Comparison of ENCODE assay signal across 8 cellular contexts in the genomic region with DNA sequence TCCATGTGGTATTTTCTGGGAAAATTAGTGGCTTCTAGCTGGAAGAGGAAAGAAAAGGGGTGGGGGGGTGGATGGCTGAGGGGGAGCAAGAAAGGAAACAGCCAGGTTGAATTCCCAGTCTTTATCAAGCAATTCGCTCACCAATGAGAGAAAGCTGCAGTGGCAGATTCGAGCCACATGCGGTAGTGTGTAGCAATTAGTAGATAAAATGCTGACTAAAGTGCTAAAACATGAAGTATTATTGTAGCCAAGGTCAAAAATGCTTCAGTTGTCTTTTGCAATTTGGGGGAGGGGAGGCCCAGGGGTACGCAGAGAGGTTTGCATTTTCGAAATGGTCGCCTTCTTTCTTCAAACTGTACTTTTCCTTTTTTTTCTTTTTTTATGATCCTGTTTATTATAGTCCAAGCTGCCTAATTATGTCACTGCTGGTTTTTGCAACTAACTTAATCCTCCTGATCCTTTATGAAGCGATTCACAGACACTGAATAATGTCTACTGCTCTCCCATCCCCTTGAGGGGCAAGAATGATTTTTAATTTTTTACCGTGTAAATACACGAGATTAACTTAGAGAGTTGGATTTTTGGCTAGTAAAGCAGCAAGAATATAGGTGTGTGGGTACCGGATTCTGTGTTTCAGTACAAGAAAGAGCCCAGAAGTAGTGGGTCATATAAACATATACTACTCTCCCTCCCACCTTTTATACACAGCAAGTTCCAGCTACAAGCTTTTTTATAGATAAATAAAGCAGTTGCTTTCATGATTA. TPM values are rescaled to one million over a fixed set of nuclear protein-coding genes. Genes with fewer than 3 reads are reported as not detected.
DNase-seq lines count a peak whose midpoint lies in the region; ATAC-seq and TF ChIP-seq lines count a peak whose summit lies in the region.

No MANE protein-coding gene starts in this region.

- H3K9me1 ChIP-seq in IMR-90 (ENCODE audit: insufficient read depth, low read length), result peaks cover 4% of the 10 kb centered on the region; the same call in 1 of the 2 replicates

- H2BK15ac ChIP-seq in IMR-90 (ENCODE audit: low read depth, low read length), result peak overlapping the region; percentile 61

- no TSS peak for BruUV-seq in IMR-90 (replicated peaks; lab: Mats Ljungman, UMichigan)

- peak overlapping the region; percentile 48 for H3K14ac ChIP-seq in IMR-90 (replicated peaks; ENCODE audit: low read depth, low read length)

- no peak overlapping the region for H2AK5ac ChIP-seq in IMR-90 (ENCODE audit: low read depth, low read length)

- peak overlapping the region; percentile 20; the same call in 1 of the 2 replicates for H3K9ac ChIP-seq in IMR-90 (ENCODE audit: low read depth, low read length)

- no peaks in the 10 kb centered on the region for H3K36me3 ChIP-seq in CD8-positive, alpha-beta T cell (ENCODE audit: insufficient read depth, low read length)
- H3K36me3 ChIP-seq in IMR-90 (ENCODE audit: control insufficient read depth, insufficient read depth, low read length), result no peaks in the 10 kb centered on the region; the same call in 1 of the 2 replicates
- H3K36me3 ChIP-seq in cardiac muscle cell, result no peaks in the 10 kb centered on the region

- TF ChIP-seq CTCF in CD8-positive, alpha-beta T cell (IDR thresholded peaks at IDR 0.05), result no peak
- TF ChIP-seq CTCF in IMR-90 (conservative IDR thresholded peaks at IDR 0.05; ENCODE audit: low read depth, low read length), result peak; percentile 28; the same call in 1 of the 2 replicates
- peak; percentile 36 for TF ChIP-seq CTCF in cardiac muscle cell (IDR thresholded peaks at IDR 0.05; ENCODE audit: low read depth, low read length)

- no peaks in the 10 kb centered on the region for H3K9me3 ChIP-seq in CD8-positive, alpha-beta T cell (ENCODE audit: low read length)
- no peaks in the 10 kb centered on the region for H3K9me3 ChIP-seq in IMR-90 (ENCODE audit: control insufficient read depth, insufficient read depth, low read length)
- no peaks in the 10 kb centered on the region for H3K9me3 ChIP-seq in cardiac muscle cell (ENCODE audit: low read depth)

- H3K27ac ChIP-seq in CD8-positive, alpha-beta T cell (ENCODE audit: low read depth, low read length), result no peak overlapping the region
- H3K27ac ChIP-seq in IMR-90 (ENCODE audit: insufficient read depth, low read length), result peak overlapping the region; percentile 9
- H3K27ac ChIP-seq in cardiac muscle cell, result no peak overlapping the region

- peak overlapping the region; percentile 0 for H2BK5ac ChIP-seq in IMR-90 (ENCODE audit: low read depth, low read length, poor library complexity, severe bottlenecking)

- H2AK9ac ChIP-seq in IMR-90 (replicated peaks; ENCODE audit: low read depth, low read length, poor library complexity), result no peak overlapping the region

- no peak for TF ChIP-seq POLR2A in IMR-90 (IDR thresholded peaks at IDR 0.05; ENCODE audit: low read depth, low read length)
- TF ChIP-seq POLR2A in GM18505 (IDR thresholded peaks at IDR 0.05; ENCODE audit: borderline replicate concordance, extremely low read depth, insufficient read depth, insufficient read length), result no peak

- POLR2A ChIA-PET in CD8-positive, alpha-beta T cell (lab: Charles Lee), result no interaction called here
- POLR2A ChIA-PET in IMR-90 (lab: Charles Lee; ENCODE audit: unreplicated experiment), result no interaction called here

- peak overlapping the region; percentile 87 for H2AFZ ChIP-seq in IMR-90 (replicated peaks; ENCODE audit: low read length, poor library complexity)

- peak overlapping the region; percentile 5; the same call in 1 of the 2 replicates for H3K18ac ChIP-seq in IMR-90 (ENCODE audit: low read depth, low read length)

- no peak overlapping the region for H4K5ac ChIP-seq in IMR-90 (ENCODE audit: low read depth, low read length)

- H4K20me1 ChIP-seq in IMR-90 (ENCODE audit: insufficient read depth, low read length), result no peaks in the 10 kb centered on the region

- H3K27ac Mint-ChIP-seq in CD8-positive, alpha-beta T cell, result no peak overlapping the region

- peaks cover 12% of the 10 kb centered on the region for H3K36me3 Mint-ChIP-seq in CD8-positive, alpha-beta T cell

- H3K79me1 ChIP-seq in IMR-90 (ENCODE audit: low read depth in 1 of 2, low read length in 2 of 2), result peaks cover 0 to 12% of the 10 kb centered on the region in 2 experiments; a peak in 2 of 4 replicates

- H3K27me3 Mint-ChIP-seq in CD8-positive, alpha-beta T cell (ENCODE audit: low read depth), result no peaks in the 10 kb centered on the region

- no peak overlapping the region for H3K56ac ChIP-seq in IMR-90 (ENCODE audit: extremely low read depth, insufficient read depth, low read length)

- H3K4me3 Mint-ChIP-seq in CD8-positive, alpha-beta T cell, result peak overlapping the region; percentile 83

- peak in 1 of 7 experiments; percentile 11 for DNase-seq in CD8-positive, alpha-beta T cell
- DNase-seq in IMR-90 (peak; percentile 38), cardiac muscle cell (ENCODE audit: low read depth in 1 of 2, low spot score in 1 of 2) (peak; percentile 49 to 77), occipital lobe (lab: John Stamatoyannopoulos, UW) (peak; percentile 39), posterior vena cava (ENCODE audit: low spot score) (no peak), NK-92 (lab: John Stamatoyannopoulos, UW; ENCODE audit: unreplicated experiment) (no peak)
- peak; percentile 22 for DNase-seq in activated naive CD4-positive, alpha-beta T cell treated with anti-CD3 and anti-CD28 coated beads, Interleukin-2, amount 50 U/mL, for 16 hours

- 0 out of 2 replicates have a peak overlapping the region, but pooled peaks have one; percentile 25 for H3K23ac ChIP-seq in IMR-90 (ENCODE audit: low read depth, low read length)

- intact Hi-C loops in CD8-positive, alpha-beta T cell (cut with DNase I, micrococcal nuclease), result loop anchor here (1.0 to 5.0 kb wide), 4 partner anchors 139 to 347 kb away; no protein-coding TSS in a partner anchor
- intact Hi-C loops in IMR-90 (cut with micrococcal nuclease) (no loop called here), posterior vena cava (cut with DNase I) (no loop called here)

- dilution Hi-C loops in IMR-90 (cut with HindIII; ENCODE audit: low sequenced_read_pairs, unreplicated experiment), result no loop called here

- H2BK20ac ChIP-seq in IMR-90 (ENCODE audit: low read depth, low read length), result peak overlapping the region; percentile 66

- ATAC-seq in CD8-positive, alpha-beta T cell, result no peak
- no peak for ATAC-seq in IMR-90 (ENCODE audit: low read depth)
- ATAC-seq in GM18505 (IDR thresholded peaks at IDR 0.05; ENCODE audit: unreplicated experiment), result no peak

- peaks cover 33% of the 10 kb centered on the region for H3K4me1 Mint-ChIP-seq in CD8-positive, alpha-beta T cell (ENCODE audit: low read depth)

- peak overlapping the region; percentile 74 for H3K4ac ChIP-seq in IMR-90 (ENCODE audit: low read depth, low read length)

- H3K4me1 ChIP-seq in CD8-positive, alpha-beta T cell (ENCODE audit: insufficient read depth, low read length), result peaks cover 20% of the 10 kb centered on the region
- peaks cover 12% of the 10 kb centered on the region for H3K4me1 ChIP-seq in IMR-90 (ENCODE audit: control insufficient read depth, insufficient read depth, low read length)
- peaks cover 3% of the 10 kb centered on the region for H3K4me1 ChIP-seq in cardiac muscle cell (ENCODE audit: low read depth)

- peak; percentile 26; the same call in 1 of the 2 replicates for TF ChIP-seq RAD21 in IMR-90 (IDR thresholded peaks at IDR 0.05; ENCODE audit: low read length)

- no peaks in the 10 kb centered on the region for H3K27me3 ChIP-seq in CD8-positive, alpha-beta T cell (ENCODE audit: insufficient read depth, low read length)
- H3K27me3 ChIP-seq in IMR-90 (ENCODE audit: control insufficient read depth, insufficient read depth, low read length) (no peaks in the 10 kb centered on the region), cardiac muscle cell (peaks cover 30% of the 10 kb centered on the region)

- H3K4me2 ChIP-seq in IMR-90 (ENCODE audit: low read depth, low read length), result peak overlapping the region; percentile 46

- peak overlapping the region; percentile 58 to 79; a peak in 2 of 4 replicates for H4K8ac ChIP-seq in IMR-90 (ENCODE audit: low read depth in 2 of 2, low read length in 2 of 2)

- CTCF ChIA-PET in CD8-positive, alpha-beta T cell (lab: Charles Lee), result interaction anchor here (0.8 to 8.4 kb wide), 16 partner anchors 8 to 351 kb away, joined by 3 to 60 read pairs (median 4); no protein-coding TSS in a partner anchor
- CTCF ChIA-PET in IMR-90 (lab: Yijun Ruan, JAX), result interaction anchor here (0.6 to 1.8 kb wide), 7 partner anchors 8 to 343 kb away, joined by 3 to 6 read pairs (median 3); no protein-coding TSS in a partner anchor

- H3K4me3 ChIP-seq in CD8-positive, alpha-beta T cell (ENCODE audit: low read depth, low read length), result peak overlapping the region; percentile 6
- H3K4me3 ChIP-seq in IMR-90 (ENCODE audit: insufficient read depth, low read depth, low read length) (no peak overlapping the region), cardiac muscle cell (peak overlapping the region; percentile 21)

- peak overlapping the region; percentile 48 for H2BK120ac ChIP-seq in IMR-90 (ENCODE audit: low read depth, low read length)

- H3K9me3 Mint-ChIP-seq in CD8-positive, alpha-beta T cell, result no peaks in the 10 kb centered on the region

- 0 out of 2 replicates have a peak overlapping the region, but pooled peaks have one; percentile 53 for H4K91ac ChIP-seq in IMR-90 (ENCODE audit: insufficient read depth, low read depth, low read length)

- 31% methylated on average over 3 of the region's 10 CpGs; no CpG with 5 or more reads in 1 of the 2 experiments for WGBS in IMR-90 (ENCODE audit: extremely low coverage in 2 of 2, insufficient read length in 1 of 2), 2 experiments

- in situ Hi-C loops in IMR-90 (cut with MboI; ENCODE audit: low sequenced_read_pairs), result no loop called here

TF ChIP-seq in IMR-90, 13 proteins besides CTCF, POLR2A, EP300 and RAD21:
- TF ChIP-seq SMC3 (IDR thresholded peaks at IDR 0.05; ENCODE audit: low read depth, low read length) (no peak), MAFK (IDR thresholded peaks at IDR 0.05; ENCODE audit: low read depth, low read length) (peak; percentile 92), CEBPB (IDR thresholded peaks at IDR 0.05; ENCODE audit: low read depth, low read length) (peak; percentile 14; the same call in 1 of the 2 replicates), MAZ (IDR thresholded peaks at IDR 0.05; ENCODE audit: borderline replicate concordance, low read depth, low read length) (no peak)

RNA-seq across cellular contexts. Expression of a gene that starts 3.6 kb away (rescaled TPM):
- 10 to 100 TPM; 17.5 to 18.4 TPM for total RNA-seq in CD8-positive, alpha-beta T cell
- total RNA-seq in IMR-90 (2012; rRNA removed) (125 and 140 TPM in 2 replicates), cardiac muscle cell (4.3 and 4.9 TPM in 2 replicates), occipital lobe (27.6 TPM), posterior vena cava (10 to 100 TPM; 75.0 to 96.1 TPM)
- polyA plus RNA-seq in IMR-90 (2012; rRNA removed) (41.0 and 43.7 TPM in 2 replicates), cardiac muscle cell (4.3 and 7.8 TPM in 2 replicates)
- polyA plus RNA-seq in IMR-90 (2012; cell fraction: cytosol; rRNA removed), result 13.5 and 19.6 TPM in 2 replicates
- 21.1 and 46.7 TPM in 2 replicates for polyA plus RNA-seq in IMR-90 (2012; cell fraction: nucleus; rRNA removed; ENCODE audit: low replicate concordance)

Comparison
In these comparisons a context has a peak if more than half of its experiments do, and no peak if none do; other contexts are left out.
1. DNase-seq: peak in IMR-90 (single experiment), activated naive CD4-positive, alpha-beta T cell treated with anti-CD3 and anti-CD28 coated beads, Interleukin-2, amount 50 U/mL, for 16 hours (single experiment), cardiac muscle cell (2 of 2) and occipital lobe (single experiment); none in posterior vena cava (single experiment) and NK-92 (single experiment).
2. intact Hi-C loops: an anchor here in CD8-positive, alpha-beta T cell (1.0 to 5.0 kb wide); none called in IMR-90 and posterior vena cava.